In genomic region chr13:74305876-74306275, GRCh38 we compare ENCODE assay signal across 17 cellular contexts.
DNase-seq lines count a peak whose midpoint lies in the region; ATAC-seq and TF ChIP-seq lines count a peak whose summit lies in the region.
"Had no signal": no experiment of that assay in that cellular context is flagged by ENCODE, and none has a peak within 500 bp of the region (broad histone marks: within the 10 kb centered on the region; RNA-seq: fewer than 3 reads in every experiment).

No MANE protein-coding gene starts in this region.

- peak overlapping the region in 1 of 10 donors; percentile 23 for H3K27ac Mint-ChIP-seq in naive thymus-derived CD8-positive, alpha-beta T cell
- no peak overlapping the region for H3K27ac Mint-ChIP-seq in immature natural killer cell
- H3K27ac Mint-ChIP-seq: activated B cell treated with CpG ODN at 0.5 μM for 24 hours, CD14-positive monocyte, memory B cell had no signal

- H3K9me3 Mint-ChIP-seq in naive thymus-derived CD8-positive, alpha-beta T cell, result peaks cover 0 to 16% (median 0%) of the 10 kb centered on the region in 9 donors
- peaks cover 0 to 2% (median 0%) of the 10 kb centered on the region in 6 donors for H3K9me3 Mint-ChIP-seq in immature natural killer cell
- H3K9me3 Mint-ChIP-seq: activated B cell treated with CpG ODN at 0.5 μM for 24 hours had no signal

- peaks cover 3 to 14% (median 8%) of the 10 kb centered on the region in 4 donors for H3K4me1 Mint-ChIP-seq in naive thymus-derived CD8-positive, alpha-beta T cell
- peaks cover 4 to 8% of the 10 kb centered on the region in 2 donors for H3K4me1 Mint-ChIP-seq in immature natural killer cell
- H3K4me1 Mint-ChIP-seq: activated B cell treated with CpG ODN at 0.5 μM for 24 hours, memory B cell had no signal

- POLR2A ChIA-PET in naive thymus-derived CD8-positive, alpha-beta T cell (lab: Charles Lee), result no interaction called here

- H3K4me3 ChIP-seq in ectodermal cell (ENCODE audit: insufficient read depth, low read depth, low read length) (no peak overlapping the region), ovary (no peak overlapping the region)
- H3K4me3 ChIP-seq: uterus had no signal

- H3K4me3 Mint-ChIP-seq in naive thymus-derived CD8-positive, alpha-beta T cell, result no peak overlapping the region
- H3K4me3 Mint-ChIP-seq in immature natural killer cell, result no peak overlapping the region
- H3K4me3 Mint-ChIP-seq: activated B cell treated with CpG ODN at 0.5 μM for 24 hours, CD14-positive monocyte, memory B cell, neural crest cell had no signal

- H3K9me3 ChIP-seq in ectodermal cell (ENCODE audit: control insufficient read depth, low read length) (no peaks in the 10 kb centered on the region), ovary (no peaks in the 10 kb centered on the region)
- H3K9me3 ChIP-seq: uterus had no signal

- peaks cover 0 to 8% (median 6%) of the 10 kb centered on the region in 3 donors for H3K36me3 Mint-ChIP-seq in naive thymus-derived CD8-positive, alpha-beta T cell
- H3K36me3 Mint-ChIP-seq in immature natural killer cell, result peaks cover 0 to 5% (median 0%) of the 10 kb centered on the region in 3 donors
- H3K36me3 Mint-ChIP-seq: CD14-positive monocyte had no signal

- 17 to 21% methylated on average over 3 of the region's 3 CpGs for WGBS in ectodermal cell, 2 experiments
- WGBS in ovary, 3 donors, result 7 to 20% (median 9%) methylated on average over 3 of the region's 3 CpGs

- peaks cover 0 to 1% (median 0%) of the 10 kb centered on the region in 5 donors for H3K27me3 Mint-ChIP-seq in naive thymus-derived CD8-positive, alpha-beta T cell
- peaks cover 1 to 6% (median 4%) of the 10 kb centered on the region in 3 donors for H3K27me3 Mint-ChIP-seq in immature natural killer cell (ENCODE audit: low read depth in 3 of 3)

- H3K27me3 ChIP-seq in ectodermal cell (ENCODE audit: control insufficient read depth, insufficient read depth, low read length, poor library complexity, severe bottlenecking) (no peaks in the 10 kb centered on the region), ovary (no peaks in the 10 kb centered on the region)
- H3K27me3 ChIP-seq: uterus had no signal

- TF ChIP-seq EP300 in ovary (IDR thresholded peaks at IDR 0.05), result no peak

- TF ChIP-seq POLR2A in ovary (IDR thresholded peaks at IDR 0.05), result no peak

- H3K36me3 ChIP-seq in ectodermal cell (ENCODE audit: control insufficient read depth, insufficient read depth, low read length), result no peaks in the 10 kb centered on the region
- H3K36me3 ChIP-seq in ovary, result no peaks in the 10 kb centered on the region
- H3K36me3 ChIP-seq: uterus had no signal

- DNase-seq in NCI-H1436 (lab: John Stamatoyannopoulos, UW) (peak; percentile 17), NCI-H1436 treated with DMSO at 0.1 percent for 48 hours (lab: John Stamatoyannopoulos, UW) (no peak), NCI-H69 (lab: John Stamatoyannopoulos, UW) (peak; percentile 44), immature natural killer cell (no peak), DMS79 (lab: John Stamatoyannopoulos, UW) (no peak), ovary (no peak)
- no peak for DNase-seq in naive thymus-derived CD8-positive, alpha-beta T cell
- DNase-seq: activated B cell treated with CpG ODN at 0.5 μM for 24 hours, DND-41, NCI-H187 treated with DMSO at 0.1 percent for 48 hours, right cardiac atrium, uterus had no signal

- ATAC-seq in naive thymus-derived CD8-positive, alpha-beta T cell, result peak; percentile 39 to 56

- peak overlapping the region; percentile 55 for H3K27ac ChIP-seq in ectodermal cell (ENCODE audit: insufficient read depth, low read depth, low read length, poor library complexity, severe bottlenecking)
- no peak overlapping the region for H3K27ac ChIP-seq in ovary
- H3K27ac ChIP-seq: epithelial cell of prostate, uterus had no signal

- intact Hi-C loops in ovary (cut with DNase I), result no loop called here

- H3K4me1 ChIP-seq in ectodermal cell (ENCODE audit: control insufficient read depth, insufficient read depth, low read length) (peaks cover 10% of the 10 kb centered on the region), ovary (ENCODE audit: insufficient read depth) (no peaks in the 10 kb centered on the region)

- no peak for TF ChIP-seq CTCF in ovary (IDR thresholded peaks at IDR 0.05)

Comparison
In these comparisons a context has a peak if more than half of its experiments do, and no peak if none do; other contexts are left out.
1. DNase-seq: peak in NCI-H1436 (single experiment) and NCI-H69 (single experiment); none in NCI-H1436 treated with DMSO at 0.1 percent for 48 hours (single experiment), naive thymus-derived CD8-positive, alpha-beta T cell (0 of 10), immature natural killer cell (0 of 3), DMS79 (single experiment) and ovary (0 of 5).